9 cellular contexts compared by ENCODE assay signal in genomic region chr7:24477807-24478655, GRCh38.
DNase-seq lines count a peak whose midpoint lies in the region; ATAC-seq and TF ChIP-seq lines count a peak whose summit lies in the region.
"Had no signal": no experiment of that assay in that cellular context is flagged by ENCODE, and none has a peak within 500 bp of the region (broad histone marks: within the 10 kb centered on the region; RNA-seq: fewer than 3 reads in every experiment).

No MANE protein-coding gene starts in this region.

- no peaks in the 10 kb centered on the region for H3K4me1 ChIP-seq in foreskin keratinocyte

- ATAC-seq in foreskin keratinocyte = peak; percentile 25
- ATAC-seq in GM21723 (IDR thresholded peaks at IDR 0.05; ENCODE audit: unreplicated experiment) = no peak
- no peak for ATAC-seq in HG03095 (IDR thresholded peaks at IDR 0.05; ENCODE audit: unreplicated experiment)

- no peak for TF ChIP-seq CTCF in foreskin keratinocyte (conservative IDR thresholded peaks at IDR 0.05)

- DNase-seq in H4 (ENCODE audit: low spot score) (peak; percentile 98), NCI-H774 (lab: John Stamatoyannopoulos, UW) (peak; percentile 49), foreskin keratinocyte (peak in 1 of 2 donors; percentile 7), retina (peak; percentile 7), T-helper 1 cell (no peak), SW 1271 (lab: John Stamatoyannopoulos, UW) (no peak)

- H3K27ac ChIP-seq in foreskin keratinocyte = no peak overlapping the region
- H3K27ac ChIP-seq: HL-60 had no signal

- no peaks in the 10 kb centered on the region for H3K27me3 ChIP-seq in foreskin keratinocyte

Comparison
In these comparisons a context has a peak if more than half of its experiments do, and no peak if none do; other contexts are left out.
1. DNase-seq: peak in H4 (single experiment), NCI-H774 (single experiment) and retina (single experiment); none in T-helper 1 cell (0 of 5) and SW 1271 (0 of 2).